ENCODE assay signal across 8 cellular contexts in genomic region chr18:79507546-79508480, GRCh38.
DNase-seq lines count a peak whose midpoint lies in the region; ATAC-seq lines count a peak whose summit lies in the region.

No MANE protein-coding gene starts in this region.

- H3K4me3 Mint-ChIP-seq in activated naive CD8-positive, alpha-beta T cell treated with anti-CD3 and anti-CD28 coated beads, Interleukin-2, amount 50 U/mL, for 24 hours: peak overlapping the region; percentile 67

- ATAC-seq in activated naive CD8-positive, alpha-beta T cell treated with anti-CD3 and anti-CD28 coated beads, Interleukin-2, amount 50 U/mL, for 24 hours: peak; percentile 36
- peak; percentile 75 to 78 for ATAC-seq in left cardiac atrium

- peaks cover 60% of the 10 kb centered on the region for H3K4me1 Mint-ChIP-seq in activated naive CD8-positive, alpha-beta T cell treated with anti-CD3 and anti-CD28 coated beads, Interleukin-2, amount 50 U/mL, for 24 hours

- intact Hi-C loops in left cardiac atrium (cut with DNase I) (loop anchor here in 1 of 2 donors (5.0 kb wide), 2 partner anchors 51 to 116 kb away; no protein-coding TSS in a partner anchor), posterior cingulate gyrus (cut with DNase I) (no loop called here)

- peak; percentile 61 for DNase-seq in activated effector memory CD4-positive, alpha-beta T cell treated with anti-CD3 and anti-CD28 coated beads, Interleukin-2, amount 50 U/mL, for 16 hours
- DNase-seq in activated effector memory CD4-positive, alpha-beta T cell treated with Interleukin-2 at 50 U/mL for 16 hours: no peak
- peak; percentile 60 for DNase-seq in activated naive CD8-positive, alpha-beta T cell treated with anti-CD3 and anti-CD28 coated beads, Interleukin-2, amount 50 U/mL, for 24 hours
- DNase-seq in left cardiac atrium (peak; percentile 85), posterior cingulate gyrus (peak; percentile 43 to 93 (median 73)), cortex of kidney (lab: John Stamatoyannopoulos, UW) (no peak), NCI-H82 (lab: John Stamatoyannopoulos, UW) (no peak), KG1 (lab: John Stamatoyannopoulos, UW) (no peak)

- peak overlapping the region; percentile 89 for H3K27ac Mint-ChIP-seq in activated naive CD8-positive, alpha-beta T cell treated with anti-CD3 and anti-CD28 coated beads, Interleukin-2, amount 50 U/mL, for 24 hours

- peaks cover 35% of the 10 kb centered on the region for H3K36me3 Mint-ChIP-seq in activated naive CD8-positive, alpha-beta T cell treated with anti-CD3 and anti-CD28 coated beads, Interleukin-2, amount 50 U/mL, for 24 hours (ENCODE audit: low read depth)

- no peaks in the 10 kb centered on the region for H3K27me3 Mint-ChIP-seq in activated naive CD8-positive, alpha-beta T cell treated with anti-CD3 and anti-CD28 coated beads, Interleukin-2, amount 50 U/mL, for 24 hours

- H3K9me3 Mint-ChIP-seq in activated naive CD8-positive, alpha-beta T cell treated with anti-CD3 and anti-CD28 coated beads, Interleukin-2, amount 50 U/mL, for 24 hours: no peaks in the 10 kb centered on the region

Comparison
In these comparisons a context has a peak if more than half of its experiments do, and no peak if none do; other contexts are left out.
1. DNase-seq: peak in activated effector memory CD4-positive, alpha-beta T cell treated with anti-CD3 and anti-CD28 coated beads, Interleukin-2, amount 50 U/mL, for 16 hours (single experiment), activated naive CD8-positive, alpha-beta T cell treated with anti-CD3 and anti-CD28 coated beads, Interleukin-2, amount 50 U/mL, for 24 hours (single experiment), left cardiac atrium (single experiment) and posterior cingulate gyrus (10 of 10); none in activated effector memory CD4-positive, alpha-beta T cell treated with Interleukin-2 at 50 U/mL for 16 hours (single experiment), cortex of kidney (single experiment), NCI-H82 (single experiment) and KG1 (single experiment).